ENCODE assay signal across 1 cellular context in the genomic region with DNA sequence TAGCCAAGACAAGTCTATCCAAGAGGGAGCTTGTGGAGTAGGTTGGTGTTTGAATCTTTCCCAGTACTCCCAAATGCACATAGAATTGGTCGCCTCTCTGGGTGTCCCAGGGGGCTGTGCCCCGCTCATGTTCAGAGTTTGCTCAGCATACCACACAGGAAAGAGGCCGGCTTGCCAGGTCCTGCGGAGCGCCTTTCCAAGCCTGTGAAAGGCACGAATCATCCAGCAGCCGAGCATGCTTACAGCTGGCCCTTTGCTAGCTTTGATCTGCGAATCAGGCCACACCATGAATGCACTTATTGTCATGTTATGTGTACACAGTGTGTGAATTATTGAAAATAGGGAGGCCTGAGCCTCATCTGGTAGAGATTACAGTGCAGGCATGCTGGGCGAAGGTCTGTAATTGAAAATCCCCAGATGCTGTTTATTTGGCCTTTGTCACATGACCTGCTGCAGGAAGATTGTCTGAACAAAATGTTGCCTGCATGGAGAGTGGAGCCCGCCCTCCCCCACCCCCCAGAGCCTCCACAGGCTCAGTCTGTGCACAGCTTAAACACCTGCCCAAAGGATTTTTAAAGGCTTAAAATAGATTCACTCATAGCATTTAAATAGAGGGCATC.
TF ChIP-seq lines count a peak whose summit lies in the region.

No MANE protein-coding gene starts in this region.

TF ChIP-seq in HepG2, 621 proteins besides CTCF, POLR2A, EP300 and RAD21 (continued from another document and continues in another):
- TF ChIP-seq, protein P1, sequence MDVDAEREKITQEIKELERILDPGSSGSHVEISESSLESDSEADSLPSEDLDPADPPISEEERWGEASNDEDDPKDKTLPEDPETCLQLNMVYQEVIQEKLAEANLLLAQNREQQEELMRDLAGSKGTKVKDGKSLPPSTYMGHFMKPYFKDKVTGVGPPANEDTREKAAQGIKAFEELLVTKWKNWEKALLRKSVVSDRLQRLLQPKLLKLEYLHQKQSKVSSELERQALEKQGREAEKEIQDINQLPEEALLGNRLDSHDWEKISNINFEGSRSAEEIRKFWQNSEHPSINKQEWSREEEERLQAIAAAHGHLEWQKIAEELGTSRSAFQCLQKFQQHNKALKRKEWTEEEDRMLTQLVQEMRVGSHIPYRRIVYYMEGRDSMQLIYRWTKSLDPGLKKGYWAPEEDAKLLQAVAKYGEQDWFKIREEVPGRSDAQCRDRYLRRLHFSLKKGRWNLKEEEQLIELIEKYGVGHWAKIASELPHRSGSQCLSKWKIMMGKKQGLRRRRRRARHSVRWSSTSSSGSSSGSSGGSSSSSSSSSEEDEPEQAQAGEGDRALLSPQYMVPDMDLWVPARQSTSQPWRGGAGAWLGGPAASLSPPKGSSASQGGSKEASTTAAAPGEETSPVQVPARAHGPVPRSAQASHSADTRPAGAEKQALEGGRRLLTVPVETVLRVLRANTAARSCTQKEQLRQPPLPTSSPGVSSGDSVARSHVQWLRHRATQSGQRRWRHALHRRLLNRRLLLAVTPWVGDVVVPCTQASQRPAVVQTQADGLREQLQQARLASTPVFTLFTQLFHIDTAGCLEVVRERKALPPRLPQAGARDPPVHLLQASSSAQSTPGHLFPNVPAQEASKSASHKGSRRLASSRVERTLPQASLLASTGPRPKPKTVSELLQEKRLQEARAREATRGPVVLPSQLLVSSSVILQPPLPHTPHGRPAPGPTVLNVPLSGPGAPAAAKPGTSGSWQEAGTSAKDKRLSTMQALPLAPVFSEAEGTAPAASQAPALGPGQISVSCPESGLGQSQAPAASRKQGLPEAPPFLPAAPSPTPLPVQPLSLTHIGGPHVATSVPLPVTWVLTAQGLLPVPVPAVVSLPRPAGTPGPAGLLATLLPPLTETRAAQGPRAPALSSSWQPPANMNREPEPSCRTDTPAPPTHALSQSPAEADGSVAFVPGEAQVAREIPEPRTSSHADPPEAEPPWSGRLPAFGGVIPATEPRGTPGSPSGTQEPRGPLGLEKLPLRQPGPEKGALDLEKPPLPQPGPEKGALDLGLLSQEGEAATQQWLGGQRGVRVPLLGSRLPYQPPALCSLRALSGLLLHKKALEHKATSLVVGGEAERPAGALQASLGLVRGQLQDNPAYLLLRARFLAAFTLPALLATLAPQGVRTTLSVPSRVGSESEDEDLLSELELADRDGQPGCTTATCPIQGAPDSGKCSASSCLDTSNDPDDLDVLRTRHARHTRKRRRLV (CRISPR knock-in tag; IDR thresholded peaks at IDR 0.05) = 0 out of 2 replicates have a peak, but pooled peaks have one; percentile 40
- 0 out of 2 replicates have a peak, but pooled peaks have one; percentile 47 for TF ChIP-seq POLR2AphosphoS2 (IDR thresholded peaks at IDR 0.05; ENCODE audit: low read depth, low read length)
- TF ChIP-seq ZNF563 (CRISPR knock-in tag; IDR thresholded peaks at IDR 0.05) = 0 out of 2 replicates have a peak, but pooled peaks have one; percentile 53
- TF ChIP-seq, protein P2, sequence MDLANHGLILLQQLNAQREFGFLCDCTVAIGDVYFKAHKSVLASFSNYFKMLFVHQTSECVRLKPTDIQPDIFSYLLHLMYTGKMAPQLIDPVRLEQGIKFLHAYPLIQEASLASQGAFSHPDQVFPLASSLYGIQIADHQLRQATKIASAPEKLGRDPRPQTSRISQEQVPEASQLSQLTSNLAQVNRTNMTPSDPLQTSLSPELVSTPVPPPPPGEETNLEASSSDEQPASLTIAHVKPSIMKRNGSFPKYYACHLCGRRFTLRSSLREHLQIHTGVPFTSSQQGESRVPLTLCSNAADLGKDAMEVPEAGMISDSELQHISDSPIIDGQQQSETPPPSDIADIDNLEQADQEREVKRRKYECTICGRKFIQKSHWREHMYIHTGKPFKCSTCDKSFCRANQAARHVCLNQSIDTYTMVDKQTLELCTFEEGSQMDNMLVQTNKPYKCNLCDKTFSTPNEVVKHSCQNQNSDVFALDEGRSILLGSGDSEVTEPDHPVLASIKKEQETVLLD (CRISPR knock-in tag; IDR thresholded peaks at IDR 0.05; ENCODE audit: low read depth) = no peak
- no peak for TF ChIP-seq RNF2 (conservative IDR thresholded peaks at IDR 0.05; ENCODE audit: low read depth)
- no peak for TF ChIP-seq IKZF4 (CRISPR knock-in tag; IDR thresholded peaks at IDR 0.05; ENCODE audit: borderline replicate concordance, low read depth, not compliant biosample characterization)
- TF ChIP-seq RFXAP (CRISPR knock-in tag; IDR thresholded peaks at IDR 0.05; ENCODE audit: borderline replicate concordance) = 0 out of 2 replicates have a peak, but pooled peaks have one; percentile 34
- TF ChIP-seq, protein P3, sequence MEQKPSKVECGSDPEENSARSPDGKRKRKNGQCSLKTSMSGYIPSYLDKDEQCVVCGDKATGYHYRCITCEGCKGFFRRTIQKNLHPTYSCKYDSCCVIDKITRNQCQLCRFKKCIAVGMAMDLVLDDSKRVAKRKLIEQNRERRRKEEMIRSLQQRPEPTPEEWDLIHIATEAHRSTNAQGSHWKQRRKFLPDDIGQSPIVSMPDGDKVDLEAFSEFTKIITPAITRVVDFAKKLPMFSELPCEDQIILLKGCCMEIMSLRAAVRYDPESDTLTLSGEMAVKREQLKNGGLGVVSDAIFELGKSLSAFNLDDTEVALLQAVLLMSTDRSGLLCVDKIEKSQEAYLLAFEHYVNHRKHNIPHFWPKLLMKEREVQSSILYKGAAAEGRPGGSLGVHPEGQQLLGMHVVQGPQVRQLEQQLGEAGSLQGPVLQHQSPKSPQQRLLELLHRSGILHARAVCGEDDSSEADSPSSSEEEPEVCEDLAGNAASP (CRISPR knock-in tag; IDR thresholded peaks at IDR 0.05; ENCODE audit: borderline replicate concordance) = peak; percentile 81; the same call in 1 of the 2 replicates
- TF ChIP-seq ZNF121 (CRISPR knock-in tag; IDR thresholded peaks at IDR 0.05) = peak; percentile 71
- no peak for TF ChIP-seq ZNF567 (CRISPR knock-in tag; IDR thresholded peaks at IDR 0.05; ENCODE audit: borderline replicate concordance)
- no peak; the same call in 1 of the 2 replicates for TF ChIP-seq ZNF644 (CRISPR knock-in tag; IDR thresholded peaks at IDR 0.05; ENCODE audit: low read depth)
- TF ChIP-seq, protein P4, sequence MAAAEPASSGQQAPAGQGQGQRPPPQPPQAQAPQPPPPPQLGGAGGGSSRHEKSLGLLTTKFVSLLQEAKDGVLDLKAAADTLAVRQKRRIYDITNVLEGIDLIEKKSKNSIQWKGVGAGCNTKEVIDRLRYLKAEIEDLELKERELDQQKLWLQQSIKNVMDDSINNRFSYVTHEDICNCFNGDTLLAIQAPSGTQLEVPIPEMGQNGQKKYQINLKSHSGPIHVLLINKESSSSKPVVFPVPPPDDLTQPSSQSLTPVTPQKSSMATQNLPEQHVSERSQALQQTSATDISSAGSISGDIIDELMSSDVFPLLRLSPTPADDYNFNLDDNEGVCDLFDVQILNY (CRISPR knock-in tag; conservative IDR thresholded peaks at IDR 0.05) = no peak
- TF ChIP-seq, protein P5, sequence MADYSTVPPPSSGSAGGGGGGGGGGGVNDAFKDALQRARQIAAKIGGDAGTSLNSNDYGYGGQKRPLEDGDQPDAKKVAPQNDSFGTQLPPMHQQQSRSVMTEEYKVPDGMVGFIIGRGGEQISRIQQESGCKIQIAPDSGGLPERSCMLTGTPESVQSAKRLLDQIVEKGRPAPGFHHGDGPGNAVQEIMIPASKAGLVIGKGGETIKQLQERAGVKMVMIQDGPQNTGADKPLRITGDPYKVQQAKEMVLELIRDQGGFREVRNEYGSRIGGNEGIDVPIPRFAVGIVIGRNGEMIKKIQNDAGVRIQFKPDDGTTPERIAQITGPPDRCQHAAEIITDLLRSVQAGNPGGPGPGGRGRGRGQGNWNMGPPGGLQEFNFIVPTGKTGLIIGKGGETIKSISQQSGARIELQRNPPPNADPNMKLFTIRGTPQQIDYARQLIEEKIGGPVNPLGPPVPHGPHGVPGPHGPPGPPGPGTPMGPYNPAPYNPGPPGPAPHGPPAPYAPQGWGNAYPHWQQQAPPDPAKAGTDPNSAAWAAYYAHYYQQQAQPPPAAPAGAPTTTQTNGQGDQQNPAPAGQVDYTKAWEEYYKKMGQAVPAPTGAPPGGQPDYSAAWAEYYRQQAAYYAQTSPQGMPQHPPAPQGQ (CRISPR knock-in tag; IDR thresholded peaks at IDR 0.05; ENCODE audit: borderline replicate concordance) = no peak
- TF ChIP-seq ATAD3A (CRISPR knock-in tag; IDR thresholded peaks at IDR 0.05) = no peak
- TF ChIP-seq, protein P6, sequence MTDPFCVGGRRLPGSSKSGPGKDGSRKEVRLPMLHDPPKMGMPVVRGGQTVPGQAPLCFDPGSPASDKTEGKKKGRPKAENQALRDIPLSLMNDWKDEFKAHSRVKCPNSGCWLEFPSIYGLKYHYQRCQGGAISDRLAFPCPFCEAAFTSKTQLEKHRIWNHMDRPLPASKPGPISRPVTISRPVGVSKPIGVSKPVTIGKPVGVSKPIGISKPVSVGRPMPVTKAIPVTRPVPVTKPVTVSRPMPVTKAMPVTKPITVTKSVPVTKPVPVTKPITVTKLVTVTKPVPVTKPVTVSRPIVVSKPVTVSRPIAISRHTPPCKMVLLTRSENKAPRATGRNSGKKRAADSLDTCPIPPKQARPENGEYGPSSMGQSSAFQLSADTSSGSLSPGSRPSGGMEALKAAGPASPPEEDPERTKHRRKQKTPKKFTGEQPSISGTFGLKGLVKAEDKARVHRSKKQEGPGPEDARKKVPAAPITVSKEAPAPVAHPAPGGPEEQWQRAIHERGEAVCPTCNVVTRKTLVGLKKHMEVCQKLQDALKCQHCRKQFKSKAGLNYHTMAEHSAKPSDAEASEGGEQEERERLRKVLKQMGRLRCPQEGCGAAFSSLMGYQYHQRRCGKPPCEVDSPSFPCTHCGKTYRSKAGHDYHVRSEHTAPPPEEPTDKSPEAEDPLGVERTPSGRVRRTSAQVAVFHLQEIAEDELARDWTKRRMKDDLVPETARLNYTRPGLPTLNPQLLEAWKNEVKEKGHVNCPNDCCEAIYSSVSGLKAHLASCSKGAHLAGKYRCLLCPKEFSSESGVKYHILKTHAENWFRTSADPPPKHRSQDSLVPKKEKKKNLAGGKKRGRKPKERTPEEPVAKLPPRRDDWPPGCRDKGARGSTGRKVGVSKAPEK (CRISPR knock-in tag; IDR thresholded peaks at IDR 0.05; ENCODE audit: borderline replicate concordance) = 0 out of 2 replicates have a peak, but pooled peaks have one; percentile 73
- TF ChIP-seq HDAC6 (IDR thresholded peaks at IDR 0.05; ENCODE audit: low read depth, low read length) = no peak
- TF ChIP-seq ISX (CRISPR knock-in tag; conservative IDR thresholded peaks at IDR 0.05) = no peak
- TF ChIP-seq, protein P7, sequence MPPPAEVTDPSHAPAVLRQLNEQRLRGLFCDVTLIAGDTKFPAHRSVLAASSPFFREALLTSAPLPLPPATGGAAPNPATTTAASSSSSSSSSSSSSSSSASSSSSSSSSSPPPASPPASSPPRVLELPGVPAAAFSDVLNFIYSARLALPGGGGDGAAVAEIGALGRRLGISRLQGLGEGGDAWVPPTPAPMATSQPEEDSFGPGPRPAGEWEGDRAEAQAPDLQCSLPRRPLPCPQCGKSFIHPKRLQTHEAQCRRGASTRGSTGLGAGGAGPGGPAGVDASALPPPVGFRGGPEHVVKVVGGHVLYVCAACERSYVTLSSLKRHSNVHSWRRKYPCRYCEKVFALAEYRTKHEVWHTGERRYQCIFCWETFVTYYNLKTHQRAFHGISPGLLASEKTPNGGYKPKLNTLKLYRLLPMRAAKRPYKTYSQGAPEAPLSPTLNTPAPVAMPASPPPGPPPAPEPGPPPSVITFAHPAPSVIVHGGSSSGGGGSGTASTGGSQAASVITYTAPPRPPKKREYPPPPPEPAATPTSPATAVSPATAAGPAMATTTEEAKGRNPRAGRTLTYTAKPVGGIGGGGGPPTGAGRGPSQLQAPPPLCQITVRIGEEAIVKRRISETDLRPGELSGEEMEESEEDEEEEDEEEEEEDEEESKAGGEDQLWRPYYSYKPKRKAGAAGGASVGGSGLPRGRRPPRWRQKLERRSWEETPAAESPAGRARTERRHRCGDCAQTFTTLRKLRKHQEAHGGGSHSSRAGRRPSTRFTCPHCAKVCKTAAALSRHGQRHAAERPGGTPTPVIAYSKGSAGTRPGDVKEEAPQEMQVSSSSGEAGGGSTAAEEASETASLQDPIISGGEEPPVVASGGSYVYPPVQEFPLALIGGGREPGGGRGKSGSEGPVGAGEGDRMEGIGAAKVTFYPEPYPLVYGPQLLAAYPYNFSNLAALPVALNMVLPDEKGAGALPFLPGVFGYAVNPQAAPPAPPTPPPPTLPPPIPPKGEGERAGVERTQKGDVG (CRISPR knock-in tag; IDR thresholded peaks at IDR 0.05; ENCODE audit: borderline replicate concordance) = peak; percentile 94; the same call in 1 of the 2 replicates
- peak; percentile 44; the same call in 1 of the 2 replicates for TF ChIP-seq ZNF816 (CRISPR knock-in tag; IDR thresholded peaks at IDR 0.05; ENCODE audit: borderline replicate concordance)
- TF ChIP-seq ZNF788 (CRISPR knock-in tag; IDR thresholded peaks at IDR 0.05; ENCODE audit: borderline replicate concordance) = peak; percentile 80; the same call in 1 of the 2 replicates
- TF ChIP-seq SMAD1 (CRISPR knock-in tag; IDR thresholded peaks at IDR 0.05; ENCODE audit: borderline replicate concordance, low read depth) = no peak
- TF ChIP-seq ARNT2 (CRISPR knock-in tag; IDR thresholded peaks at IDR 0.05; ENCODE audit: low read depth) = peak; percentile 81; the same call in 1 of the 2 replicates
- TF ChIP-seq CENPT (CRISPR knock-in tag; IDR thresholded peaks at IDR 0.05; ENCODE audit: low read depth) = no peak
- TF ChIP-seq, protein P8, sequence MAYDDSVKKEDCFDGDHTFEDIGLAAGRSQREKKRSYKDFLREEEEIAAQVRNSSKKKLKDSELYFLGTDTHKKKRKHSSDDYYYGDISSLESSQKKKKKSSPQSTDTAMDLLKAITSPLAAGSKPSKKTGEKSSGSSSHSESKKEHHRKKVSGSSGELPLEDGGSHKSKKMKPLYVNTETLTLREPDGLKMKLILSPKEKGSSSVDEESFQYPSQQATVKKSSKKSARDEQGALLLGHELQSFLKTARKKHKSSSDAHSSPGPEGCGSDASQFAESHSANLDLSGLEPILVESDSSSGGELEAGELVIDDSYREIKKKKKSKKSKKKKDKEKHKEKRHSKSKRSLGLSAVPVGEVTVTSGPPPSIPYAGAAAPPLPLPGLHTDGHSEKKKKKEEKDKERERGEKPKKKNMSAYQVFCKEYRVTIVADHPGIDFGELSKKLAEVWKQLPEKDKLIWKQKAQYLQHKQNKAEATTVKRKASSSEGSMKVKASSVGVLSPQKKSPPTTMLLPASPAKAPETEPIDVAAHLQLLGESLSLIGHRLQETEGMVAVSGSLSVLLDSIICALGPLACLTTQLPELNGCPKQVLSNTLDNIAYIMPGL (CRISPR knock-in tag; IDR thresholded peaks at IDR 0.05; ENCODE audit: borderline replicate concordance in 1 of 2, low read depth in 1 of 2) = peak in 1 of 2 experiments; percentile 61; a peak in 1 of 4 replicates
- TF ChIP-seq ESRRA (CRISPR knock-in tag; IDR thresholded peaks at IDR 0.05; ENCODE audit: low read depth) = no peak
- no peak for TF ChIP-seq PLRG1 (conservative IDR thresholded peaks at IDR 0.05)
- TF ChIP-seq, protein P9, sequence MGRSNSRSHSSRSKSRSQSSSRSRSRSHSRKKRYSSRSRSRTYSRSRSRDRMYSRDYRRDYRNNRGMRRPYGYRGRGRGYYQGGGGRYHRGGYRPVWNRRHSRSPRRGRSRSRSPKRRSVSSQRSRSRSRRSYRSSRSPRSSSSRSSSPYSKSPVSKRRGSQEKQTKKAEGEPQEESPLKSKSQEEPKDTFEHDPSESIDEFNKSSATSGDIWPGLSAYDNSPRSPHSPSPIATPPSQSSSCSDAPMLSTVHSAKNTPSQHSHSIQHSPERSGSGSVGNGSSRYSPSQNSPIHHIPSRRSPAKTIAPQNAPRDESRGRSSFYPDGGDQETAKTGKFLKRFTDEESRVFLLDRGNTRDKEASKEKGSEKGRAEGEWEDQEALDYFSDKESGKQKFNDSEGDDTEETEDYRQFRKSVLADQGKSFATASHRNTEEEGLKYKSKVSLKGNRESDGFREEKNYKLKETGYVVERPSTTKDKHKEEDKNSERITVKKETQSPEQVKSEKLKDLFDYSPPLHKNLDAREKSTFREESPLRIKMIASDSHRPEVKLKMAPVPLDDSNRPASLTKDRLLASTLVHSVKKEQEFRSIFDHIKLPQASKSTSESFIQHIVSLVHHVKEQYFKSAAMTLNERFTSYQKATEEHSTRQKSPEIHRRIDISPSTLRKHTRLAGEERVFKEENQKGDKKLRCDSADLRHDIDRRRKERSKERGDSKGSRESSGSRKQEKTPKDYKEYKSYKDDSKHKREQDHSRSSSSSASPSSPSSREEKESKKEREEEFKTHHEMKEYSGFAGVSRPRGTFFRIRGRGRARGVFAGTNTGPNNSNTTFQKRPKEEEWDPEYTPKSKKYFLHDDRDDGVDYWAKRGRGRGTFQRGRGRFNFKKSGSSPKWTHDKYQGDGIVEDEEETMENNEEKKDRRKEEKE (IDR thresholded peaks at IDR 0.05) = no peak
